In genomic region chr20:49867453-49868215, GRCh38 we compare ENCODE assay signal across 1 cellular context.
TF ChIP-seq lines count a peak whose summit lies in the region.

No MANE protein-coding gene starts in this region.

TF ChIP-seq in GM12878, 131 proteins besides CTCF, POLR2A, EP300 and RAD21 (continued from another document):
- TF ChIP-seq NKRF (conservative IDR thresholded peaks at IDR 0.05) (no peak), ZBTB4 (CRISPR knock-in tag; IDR thresholded peaks at IDR 0.05) (no peak), NR2C2 (IDR thresholded peaks at IDR 0.05; ENCODE audit: borderline replicate concordance, control insufficient read depth, insufficient read length, low read depth) (no peak), ZNF687 (IDR thresholded peaks at IDR 0.05) (peak; percentile 67), SKIL (IDR thresholded peaks at IDR 0.05; ENCODE audit: low read depth, poor library complexity, severe bottlenecking) (no peak), RB1 (IDR thresholded peaks at IDR 0.05; ENCODE audit: borderline replicate concordance) (no peak), MEF2A (IDR thresholded peaks at IDR 0.05; ENCODE audit: insufficient read depth, low read depth, low read length) (0 out of 2 replicates have a peak, but pooled peaks have one; percentile 45), ZBTB11 (CRISPR knock-in tag; IDR thresholded peaks at IDR 0.05) (no peak), KAT2A (conservative IDR thresholded peaks at IDR 0.05; ENCODE audit: control insufficient read depth, low read depth, low read length) (no peak), RELA (IDR thresholded peaks at IDR 0.05; ENCODE audit: borderline replicate concordance, partially characterized antibody) (no peak), PAX8 (IDR thresholded peaks at IDR 0.05) (no peak), SRF (IDR thresholded peaks at IDR 0.05; ENCODE audit: low read depth in 2 of 2, low read length in 2 of 2) (0 out of 4 replicates have a peak, but pooled peaks of 1 of the 2 experiments have one; percentile 1), MEF2B (IDR thresholded peaks at IDR 0.05; ENCODE audit: partially characterized antibody, poor library complexity, severe bottlenecking) (peak; percentile 13), POLR2AphosphoS5 (IDR thresholded peaks at IDR 0.05; ENCODE audit: low read length) (peak; percentile 32; the same call in 1 of the 2 replicates), TCF3 (IDR thresholded peaks at IDR 0.05; ENCODE audit: borderline replicate concordance, insufficient read depth, low read depth, low read length) (no peak)
